ENCODE assay signal across 11 cellular contexts in the genomic region with DNA sequence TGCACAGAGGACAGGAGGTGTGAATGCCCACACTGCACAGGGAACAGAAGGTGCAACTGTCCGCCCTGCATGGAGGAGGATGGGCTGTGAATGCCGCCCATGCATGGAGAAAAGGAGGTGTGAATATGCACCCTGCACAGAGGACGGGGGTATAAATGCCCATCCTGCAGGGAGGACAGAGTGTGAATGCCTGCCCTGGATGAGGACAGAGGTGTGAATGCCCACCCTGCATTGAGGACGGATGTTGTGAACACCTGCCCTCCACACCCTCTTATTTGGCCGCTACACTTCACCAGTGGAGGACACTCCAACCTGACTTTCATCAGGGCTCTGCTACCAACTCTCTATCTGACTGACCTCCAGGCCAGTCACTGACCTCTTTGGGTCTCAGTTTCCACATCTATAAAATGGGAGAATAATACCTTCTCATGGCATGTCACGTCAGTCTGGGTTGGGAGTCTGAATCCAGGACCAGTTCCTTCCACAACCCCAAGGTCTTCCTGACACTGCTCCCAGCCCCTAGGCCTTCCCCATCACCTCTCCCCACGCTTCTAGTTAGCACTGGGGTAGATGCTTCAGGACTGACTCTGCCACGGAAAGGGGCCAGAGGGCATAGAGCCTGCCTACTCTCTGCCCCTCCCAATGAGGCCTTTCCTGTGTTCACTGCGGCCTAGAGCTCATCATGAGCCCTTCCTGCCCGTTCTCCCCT. TPM values are rescaled to one million over a fixed set of nuclear protein-coding genes. Genes with fewer than 3 reads are reported as not detected.
DNase-seq lines count a peak whose midpoint lies in the region; ATAC-seq, FAIRE-seq and TF ChIP-seq lines count a peak whose summit lies in the region.
"Had no signal": no experiment of that assay in that cellular context is flagged by ENCODE, and none has a peak within 500 bp of the region (broad histone marks: within the 10 kb centered on the region; RNA-seq: fewer than 3 reads in every experiment).

No MANE protein-coding gene starts in this region.

- H3K9me3 Mint-ChIP-seq in CD8-positive, alpha-beta T cell = no peaks in the 10 kb centered on the region

- peaks cover 5% of the 10 kb centered on the region; the same call in 1 of the 2 replicates for H3K79me1 ChIP-seq in H1 (ENCODE audit: low read depth, low read length)

- no peak overlapping the region for H3K23ac ChIP-seq in H1 (ENCODE audit: insufficient read length)

- TF ChIP-seq EP300 in H1 (IDR thresholded peaks at IDR 0.05; ENCODE audit: borderline replicate concordance in 1 of 2, low read depth in 2 of 2, low read length in 2 of 2) = no peak

- no peak overlapping the region for H2AK5ac ChIP-seq in H1 (ENCODE audit: low read depth, low read length)

- no peak overlapping the region for H2BK15ac ChIP-seq in H1 (ENCODE audit: low read length)

- no peak overlapping the region; the same call in 1 of the 2 replicates for H4K8ac ChIP-seq in H1 (ENCODE audit: extremely low read depth, insufficient read depth, low read length)

- no peaks in the 10 kb centered on the region for H3K23me2 ChIP-seq in H1 (ENCODE audit: low read depth, low read length)

- H3K4me3 ChIP-seq in CD8-positive, alpha-beta T cell (ENCODE audit: low read depth, low read length) = no peak overlapping the region
- H3K4me3 ChIP-seq in SJCRH30 (no peak overlapping the region), H1 (ENCODE audit: extremely low read depth in 1 of 4, insufficient read depth in 2 of 4, low read depth in 3 of 4, low read length in 4 of 4) (no peak overlapping the region), smooth muscle cell (no peak overlapping the region)

- intact Hi-C loops in CD8-positive, alpha-beta T cell (cut with DNase I, micrococcal nuclease) = no loop called here

- no peak overlapping the region for H3K4me2 ChIP-seq in H1 (ENCODE audit: insufficient read depth in 1 of 2, low read depth in 2 of 2, low read length in 2 of 2)
- peak overlapping the region; percentile 90 for H3K4me2 ChIP-seq in smooth muscle cell

- H2AFZ ChIP-seq in H1 (ENCODE audit: low read length) (no peak overlapping the region), smooth muscle cell (ENCODE audit: low read depth) (no peak overlapping the region)

- no peak overlapping the region for H3K56ac ChIP-seq in H1 (replicated peaks; ENCODE audit: insufficient read length, low read depth, low read length)

- H3K36me3 ChIP-seq in CD8-positive, alpha-beta T cell (ENCODE audit: insufficient read depth, low read length) = peaks cover 28% of the 10 kb centered on the region
- peaks cover 47% of the 10 kb centered on the region for H3K36me3 ChIP-seq in SJCRH30
- peaks cover 0 to 19% (median 15%) of the 10 kb centered on the region in 4 experiments; a peak in 7 of 8 replicates for H3K36me3 ChIP-seq in H1 (ENCODE audit: control insufficient read depth in 2 of 4, insufficient read depth in 4 of 4, low read length in 3 of 4)
- H3K36me3 ChIP-seq in smooth muscle cell (ENCODE audit: low read depth) = no peaks in the 10 kb centered on the region

- no peak overlapping the region for H3K14ac ChIP-seq in H1 (ENCODE audit: insufficient read length)

- no peak overlapping the region for H3K18ac ChIP-seq in H1 (ENCODE audit: extremely low read depth, low read length)

- H3K79me2 ChIP-seq in H1 (ENCODE audit: control insufficient read depth in 1 of 2, insufficient read depth in 2 of 2, low read length in 2 of 2) (no peaks in the 10 kb centered on the region), smooth muscle cell (ENCODE audit: low read depth) (peaks cover 18% of the 10 kb centered on the region)

- no peak overlapping the region for H3K4ac ChIP-seq in H1 (replicated peaks; ENCODE audit: insufficient read length, low read depth, low read length)

- no peak overlapping the region for H2BK20ac ChIP-seq in H1 (ENCODE audit: low read length)

- H2BK5ac ChIP-seq in H1 (ENCODE audit: low read depth, low read length) = peak overlapping the region; percentile 28; the same call in 1 of the 2 replicates

- H3K9me3 ChIP-seq in CD8-positive, alpha-beta T cell (ENCODE audit: low read length) = no peaks in the 10 kb centered on the region
- H3K9me3 ChIP-seq in SJCRH30 (replicated peaks) (no peaks in the 10 kb centered on the region), H1 (ENCODE audit: insufficient read depth in 2 of 2, low read depth in 1 of 2, low read length in 1 of 2) (no peaks in the 10 kb centered on the region), smooth muscle cell (replicated peaks; ENCODE audit: low read depth) (no peaks in the 10 kb centered on the region)
- H3K9me3 ChIP-seq: Caco-2 had no signal

- ATAC-seq in CD8-positive, alpha-beta T cell = no peak
- ATAC-seq in GM18858 (IDR thresholded peaks at IDR 0.05; ENCODE audit: unreplicated experiment) = no peak
- ATAC-seq in GM21529 (IDR thresholded peaks at IDR 0.05; ENCODE audit: unreplicated experiment) = no peak
- no peak for ATAC-seq in HG02759 (IDR thresholded peaks at IDR 0.05; ENCODE audit: unreplicated experiment)

- peaks cover 0 to 18% of the 10 kb centered on the region in 2 experiments for H4K20me1 ChIP-seq in H1 (replicated peaks in 1 of 2; ENCODE audit: control insufficient read depth in 1 of 2, insufficient read depth in 2 of 2, low read length in 2 of 2)
- peaks cover 28% of the 10 kb centered on the region for H4K20me1 ChIP-seq in smooth muscle cell (ENCODE audit: low read depth)

- H3K9ac ChIP-seq in H1 (replicated peaks in 1 of 4; ENCODE audit: extremely low read depth in 1 of 4, low read depth in 3 of 4, low read length in 3 of 4) (no peak overlapping the region), smooth muscle cell (ENCODE audit: low read depth) (no peak overlapping the region)

- WGBS in H1 (ENCODE audit: extremely low coverage in 1 of 2, insufficient coverage in 1 of 2, insufficient read length in 1 of 2, insufficient replicate concordance in 2 of 2, low coverage in 1 of 2, low lambda C conversion rate in 2 of 2, missing lambda C conversion rate in 1 of 2), 2 experiments = 83% methylated on average over 10 of the region's 10 CpGs; no CpG with 5 or more reads in 1 of the 2 experiments
- 97% methylated on average over 10 of the region's 10 CpGs for WGBS in smooth muscle cell (ENCODE audit: low lambda C conversion rate)

- H3K4me1 ChIP-seq in CD8-positive, alpha-beta T cell (ENCODE audit: insufficient read depth, low read length) = peaks cover 42% of the 10 kb centered on the region
- H3K4me1 ChIP-seq in SJCRH30 (peaks cover 40% of the 10 kb centered on the region), H1 (replicated peaks in 1 of 4; ENCODE audit: control insufficient read depth in 3 of 4, insufficient read depth in 4 of 4, low read length in 3 of 4) (peaks cover 4 to 25% (median 17%) of the 10 kb centered on the region in 4 experiments), smooth muscle cell (ENCODE audit: low read depth) (peaks cover 37% of the 10 kb centered on the region)

- no peak for FAIRE-seq in H1 (lab: Jason Lieb, UNC)

- H3K4me3 Mint-ChIP-seq in CD8-positive, alpha-beta T cell = no peak overlapping the region

- no peak overlapping the region for H4K5ac ChIP-seq in H1 (ENCODE audit: insufficient read length, low read depth, low read length)

- no peak overlapping the region for H3K27ac ChIP-seq in CD8-positive, alpha-beta T cell (ENCODE audit: low read depth, low read length)
- H3K27ac ChIP-seq in SJCRH30 (peak overlapping the region; percentile 100; the same call in 1 of the 2 replicates), H1 (ENCODE audit: low read depth, low read length) (no peak overlapping the region), smooth muscle cell (ENCODE audit: low read depth) (peak overlapping the region; percentile 100)

- H3F3A ChIP-seq in smooth muscle cell (ENCODE audit: low read depth) = peaks cover 28% of the 10 kb centered on the region

- POLR2A ChIA-PET in CD8-positive, alpha-beta T cell (lab: Charles Lee) = no interaction called here
- POLR2A ChIA-PET in H1 (lab: Charles Lee; ENCODE audit: partially characterized antibody) = interaction anchor here (1.0 to 1.7 kb wide), 2 partner anchors 12 to 20 kb away, joined by 3 to 5 read pairs; no protein-coding TSS in a partner anchor

- no peak overlapping the region for H2BK120ac ChIP-seq in H1 (replicated peaks; ENCODE audit: low read depth, low read length)

- no peak for TF ChIP-seq RAD21 in H1 (IDR thresholded peaks at IDR 0.05 in 1 of 2, conservative IDR thresholded peaks at IDR 0.05 in 1 of 2; ENCODE audit: low read depth in 2 of 2, low read length in 2 of 2)

- peak overlapping the region; percentile 60 for H3K27ac Mint-ChIP-seq in CD8-positive, alpha-beta T cell

- H2BK12ac ChIP-seq in H1 (ENCODE audit: low read depth, low read length) = no peak overlapping the region

- TF ChIP-seq CTCF in CD8-positive, alpha-beta T cell (IDR thresholded peaks at IDR 0.05) = no peak
- TF ChIP-seq CTCF in H1 (IDR thresholded peaks at IDR 0.05; ENCODE audit: control extremely low read depth in 1 of 3, insufficient read depth in 1 of 3, low read depth in 1 of 3, low read length in 3 of 3) (no peak), smooth muscle cell (IDR thresholded peaks at IDR 0.05; ENCODE audit: borderline replicate concordance, insufficient read depth, poor library complexity, severe bottlenecking) (no peak)

- peaks cover 52% of the 10 kb centered on the region for H3K36me3 Mint-ChIP-seq in CD8-positive, alpha-beta T cell

- no peak overlapping the region for H4K91ac ChIP-seq in H1 (replicated peaks; ENCODE audit: insufficient read length, low read length)

- CTCF ChIA-PET in CD8-positive, alpha-beta T cell (lab: Charles Lee) = no interaction called here
- CTCF ChIA-PET in H1 (lab: Charles Lee; ENCODE audit: partially characterized antibody) = interaction anchor here (0.5 to 4.8 kb wide), 9 partner anchors 10 to 531 kb away, joined by 3 to 34 read pairs (median 3); a partner anchor contains a TSS

- DNase-seq in CD8-positive, alpha-beta T cell = no peak
- DNase-seq in SJCRH30 (no peak), H1 (ENCODE audit: low read depth in 1 of 2, low spot score in 2 of 2) (no peak), smooth muscle cell (lab: John Stamatoyannopoulos, UW; ENCODE audit: unreplicated experiment) (no peak), NCI-H2081 treated with DMSO at 0.1 percent for 48 hours (lab: John Stamatoyannopoulos, UW) (no peak)
- DNase-seq: Caco-2 had no signal

- peaks cover 47% of the 10 kb centered on the region for H3K4me1 Mint-ChIP-seq in CD8-positive, alpha-beta T cell (ENCODE audit: low read depth)

- no peak for TF ChIP-seq POLR2A in H1 (IDR thresholded peaks at IDR 0.05; ENCODE audit: control extremely low read depth in 1 of 2, low read depth in 2 of 2, low read length in 2 of 2)

- H3K27me3 ChIP-seq in CD8-positive, alpha-beta T cell (ENCODE audit: insufficient read depth, low read length) = no peaks in the 10 kb centered on the region
- H3K27me3 ChIP-seq in SJCRH30 = no peaks in the 10 kb centered on the region
- no peaks in the 10 kb centered on the region for H3K27me3 ChIP-seq in H1 (replicated peaks in 1 of 4; ENCODE audit: control insufficient read depth in 3 of 4, extremely low read depth in 1 of 4, insufficient read depth in 3 of 4, low read length in 3 of 4)
- no peaks in the 10 kb centered on the region for H3K27me3 ChIP-seq in smooth muscle cell (ENCODE audit: low read depth)

- H3K27me3 Mint-ChIP-seq in CD8-positive, alpha-beta T cell (ENCODE audit: low read depth) = no peaks in the 10 kb centered on the region

RNA-seq across cellular contexts. Expression of a gene that starts 28.4 kb away (rescaled TPM):
- total RNA-seq in CD8-positive, alpha-beta T cell = 100 to 1,000 TPM; 106 to 115 TPM
- total RNA-seq in SJCRH30 (2014; rRNA removed; shearing (Covaris generic)) = 27.1 and 34.9 TPM in 2 replicates
- 24.3 and 24.7 TPM in 2 replicates for total RNA-seq in H1 (2021; fragmentation: NEBNext Ultra II Directional; extraction: Animal tissue kit (Norgen Biotek cat#: 25700))
- polyA plus RNA-seq in H1 (2011; rRNA removed) (36.2 and 58.6 TPM in 2 replicates), smooth muscle cell (42.5 and 43.0 TPM in 2 replicates)
- 44.4 TPM for polyA plus RNA-seq in H1 (2011; cell fraction: cytosol; rRNA removed)
- polyA plus RNA-seq in H1 (2011; cell fraction: nucleus; rRNA removed) = 137 TPM
- 14.4 to 31.6 TPM (median 26.8 TPM) in 4 replicates for polyA plus RNA-seq in H1 (2012, experiment 1 of 2)
- 25.5 TPM for polyA plus RNA-seq in H1 (2012, experiment 2 of 2)
- 17.0 TPM for polyA plus RNA-seq in H1 (2013, experiment 1 of 2)
- polyA plus RNA-seq in H1 (2013, experiment 2 of 2) = 16.2 TPM
- 27.1 and 35.6 TPM in 2 replicates for polyA minus RNA-seq in H1 (2011; rRNA and poly(A)+ RNA removed)
- polyA minus RNA-seq in H1 (2011; cell fraction: cytosol; rRNA and poly(A)+ RNA removed) = 20.1 TPM
- 32.4 TPM for polyA minus RNA-seq in H1 (2011; cell fraction: nucleus; rRNA and poly(A)+ RNA removed)
- 19.6 and 29.4 TPM in 2 replicates for total RNA-seq in smooth muscle cell

RNA-seq across cellular contexts. Expression of a gene that starts 56.5 kb away (rescaled TPM):
- total RNA-seq in CD8-positive, alpha-beta T cell = not detected
- total RNA-seq in SJCRH30 (2014; rRNA removed; shearing (Covaris generic)) = not detected in 2 replicates
- total RNA-seq in H1 (2021; fragmentation: NEBNext Ultra II Directional; extraction: Animal tissue kit (Norgen Biotek cat#: 25700)) = not detected in 2 replicates
- polyA plus RNA-seq in H1 (2011; rRNA removed) (not detected in 2 replicates), smooth muscle cell (not detected in 2 replicates)
- not detected for polyA plus RNA-seq in H1 (2011; cell fraction: cytosol; rRNA removed)
- not detected for polyA plus RNA-seq in H1 (2011; cell fraction: nucleus; rRNA removed)
- not detected in 4 replicates for polyA plus RNA-seq in H1 (2012, experiment 1 of 2)
- not detected for polyA plus RNA-seq in H1 (2012, experiment 2 of 2)
- not detected for polyA plus RNA-seq in H1 (2013, experiment 1 of 2)
- 0.02 TPM for polyA plus RNA-seq in H1 (2013, experiment 2 of 2)
- polyA minus RNA-seq in H1 (2011; rRNA and poly(A)+ RNA removed) = not detected in 2 replicates
- not detected for polyA minus RNA-seq in H1 (2011; cell fraction: cytosol; rRNA and poly(A)+ RNA removed)
- not detected for polyA minus RNA-seq in H1 (2011; cell fraction: nucleus; rRNA and poly(A)+ RNA removed)
- total RNA-seq in smooth muscle cell = not detected in 2 replicates
- total RNA-seq: epithelial cell of proximal tubule, omental fat pad had no signal

Comparison
In these comparisons a context has a peak if more than half of its experiments do, and no peak if none do; other contexts are left out.
1. H3K27ac ChIP-seq: peak in SJCRH30 (single experiment) and smooth muscle cell (single experiment); none in CD8-positive, alpha-beta T cell (single experiment) and H1 (single experiment).